In the genomic region with DNA sequence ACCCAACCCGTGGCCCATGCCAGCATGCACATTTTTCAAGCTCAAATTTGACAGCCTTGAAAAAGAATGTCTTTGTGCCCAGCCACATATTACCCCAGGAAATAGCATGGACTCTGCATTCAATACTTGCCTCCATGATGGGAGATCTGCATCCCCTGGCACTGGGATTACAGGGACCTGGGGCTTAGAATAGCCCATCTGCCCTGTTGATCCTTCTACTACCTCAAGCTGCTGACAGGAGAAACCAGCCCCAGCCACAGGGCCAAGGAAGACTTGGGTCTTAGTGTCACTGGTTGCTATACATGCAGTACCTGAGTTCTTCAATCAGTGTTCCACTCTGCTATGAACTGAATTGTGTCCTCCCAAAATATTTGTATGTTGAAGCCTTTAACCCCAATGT, we compare ENCODE assay signal across 15 cellular contexts.
"Had no signal": no experiment of that assay in that cellular context is flagged by ENCODE, and none has a peak within 500 bp of the region (broad histone marks: within the 10 kb centered on the region; RNA-seq: fewer than 3 reads in every experiment).

No MANE protein-coding gene starts in this region.

- H3K9me3 Mint-ChIP-seq: activated naive CD8-positive, alpha-beta T cell treated with anti-CD3 and anti-CD28 coated beads, Interleukin-2, amount 50 U/mL, for 24 hours; immature natural killer cell; mesothelial cell of epicardium had no signal

- H3K27ac ChIP-seq: epithelial cell of prostate, ovary, tibial nerve, vagina had no signal

- H3K4me3 ChIP-seq: ovary, tibial nerve, vagina had no signal

- H3K36me3 Mint-ChIP-seq: immature natural killer cell, mesothelial cell of epicardium had no signal

- DNase-seq: activated CD4-positive, alpha-beta T cell treated with anti-CD3 and anti-CD28 coated beads for 4 hours; activated CD8-positive, alpha-beta memory T cell treated with anti-CD3 and anti-CD28 coated beads for 24 hours; activated naive CD4-positive, alpha-beta T cell; activated naive CD8-positive, alpha-beta T cell treated with anti-CD3 and anti-CD28 coated beads, Interleukin-2, amount 50 U/mL, for 24 hours; aorta; foreskin melanocyte; immature natural killer cell; ovary; stimulated activated CD4-positive, alpha-beta T cell treated with anti-CD3 and anti-CD28 coated beads, Interleukin-12 subunit alpha, Interleukin-12 subunit beta, amount 100 ng/mL, for 4 hours; stimulated activated CD4-positive, alpha-beta T cell treated with anti-CD3 and anti-CD28 coated beads, Interleukin-2, amount 100 ng/mL, for 24 hours had no signal

- H3K27me3 Mint-ChIP-seq: activated naive CD8-positive, alpha-beta T cell treated with anti-CD3 and anti-CD28 coated beads, Interleukin-2, amount 50 U/mL, for 24 hours had no signal

- H3K9me3 ChIP-seq: ovary, tibial nerve, vagina had no signal

- H3K27ac Mint-ChIP-seq: activated naive CD8-positive, alpha-beta T cell treated with anti-CD3 and anti-CD28 coated beads, Interleukin-2, amount 50 U/mL, for 24 hours; T-helper 1 cell treated with Interleukin-12 subunit alpha and Interleukin-12 subunit beta and Interleukin-4 antibody, amounts not matched to agents 30 μg/mL and 1 μg/mL, for 36 hours had no signal

- H3K36me3 ChIP-seq: ovary, tibial nerve, vagina had no signal

- ATAC-seq: activated naive CD8-positive, alpha-beta T cell treated with anti-CD3 and anti-CD28 coated beads, Interleukin-2, amount 50 U/mL, for 24 hours had no signal

- H3K27me3 ChIP-seq: ovary, tibial nerve, vagina had no signal

- H3K4me3 Mint-ChIP-seq: activated naive CD8-positive, alpha-beta T cell treated with anti-CD3 and anti-CD28 coated beads, Interleukin-2, amount 50 U/mL, for 24 hours; immature natural killer cell; mesothelial cell of epicardium; T-helper 1 cell treated with Interleukin-12 subunit alpha and Interleukin-12 subunit beta and Interleukin-4 antibody, amounts not matched to agents 30 μg/mL and 1 μg/mL, for 36 hours had no signal
